Comparison of ENCODE assay signal across 9 cellular contexts in the genomic region with DNA sequence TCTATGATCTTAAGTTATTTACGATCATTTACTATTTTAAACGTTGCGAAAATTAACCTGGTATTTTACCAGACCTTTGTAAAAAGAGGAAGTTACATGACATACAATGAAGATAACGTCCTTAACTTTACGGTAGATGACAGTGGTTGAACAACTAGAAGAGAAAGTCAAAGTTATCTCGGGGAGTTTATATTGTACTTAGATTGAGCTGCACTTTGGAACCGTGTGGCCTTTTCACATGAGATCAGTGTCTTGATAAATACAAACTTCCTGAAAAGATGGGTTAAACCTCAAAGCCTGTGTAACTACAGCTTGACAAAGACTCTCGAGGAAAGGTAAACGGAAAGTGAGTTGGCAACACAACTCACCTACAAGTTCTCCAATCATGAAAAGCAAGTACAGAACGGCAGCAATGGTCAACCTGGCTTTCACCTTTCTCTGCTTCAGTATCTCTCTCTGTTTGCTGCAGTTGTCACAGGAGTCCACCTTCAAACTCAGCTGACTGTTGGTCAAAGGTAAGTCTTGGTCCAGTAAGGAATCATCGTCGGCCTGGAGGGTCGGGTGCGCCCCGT. TPM values are rescaled to one million over a fixed set of nuclear protein-coding genes. Genes with fewer than 3 reads are reported as not detected.
DNase-seq lines count a peak whose midpoint lies in the region; ATAC-seq and TF ChIP-seq lines count a peak whose summit lies in the region.
"Had no signal": no experiment of that assay in that cellular context is flagged by ENCODE, and none has a peak within 500 bp of the region (broad histone marks: within the 10 kb centered on the region; RNA-seq: fewer than 3 reads in every experiment).

No MANE protein-coding gene starts in this region.

- in situ Hi-C loops in astrocyte of the spinal cord (cut with HindIII; ENCODE audit: low sequenced_read_pairs) = no loop called here

- POLR2A ChIA-PET in AG04450 (lab: Yijun Ruan, JAX) = no interaction called here

- no peak for DNase-seq in AG04450 (ENCODE audit: low read depth, low spot score)
- DNase-seq in MG63 = no peak
- DNase-seq in astrocyte of the spinal cord (ENCODE audit: low read depth, low spot score) = peak; percentile 22
- no peak for DNase-seq in suprapubic skin (ENCODE audit: low spot score in 2 of 2)
- no peak for DNase-seq in effector CD4-positive, alpha-beta T cell

- CTCF ChIA-PET in AG04450 (lab: Charles Lee) = interaction anchor here (0.8 kb wide), 2 partner anchors 62 to 90 kb away, joined by 4 read pairs; no protein-coding TSS in a partner anchor

- WGBS in suprapubic skin = 10% methylated on average over 15 of the region's 15 CpGs

- ATAC-seq in GM19023 (IDR thresholded peaks at IDR 0.05; ENCODE audit: unreplicated experiment) (peak; percentile 8), HG03045 (IDR thresholded peaks at IDR 0.05; ENCODE audit: unreplicated experiment) (no peak)

- no peak for TF ChIP-seq EP300 in suprapubic skin (IDR thresholded peaks at IDR 0.05)

- peaks cover 20% of the 10 kb centered on the region for H3K4me1 ChIP-seq in suprapubic skin

- H3K9me3 ChIP-seq in AG04450 (ENCODE audit: control insufficient read depth, insufficient read depth, low read length) (no peaks in the 10 kb centered on the region; the same call in 1 of the 2 replicates), MG63 (no peaks in the 10 kb centered on the region), suprapubic skin (no peaks in the 10 kb centered on the region)

- H3K27me3 ChIP-seq in AG04450 (ENCODE audit: control insufficient read depth, insufficient read depth, low read length) (no peaks in the 10 kb centered on the region), MG63 (no peaks in the 10 kb centered on the region), layer of hippocampus (ENCODE audit: control insufficient read depth, insufficient read depth, low read length) (no peaks in the 10 kb centered on the region), suprapubic skin (no peaks in the 10 kb centered on the region)

- H3K4me3 ChIP-seq in AG04450 (ENCODE audit: low read depth, low read length) (peak overlapping the region; percentile 73), MG63 (peak overlapping the region; percentile 62), astrocyte of the spinal cord (ENCODE audit: low read depth, low read length) (peak overlapping the region; percentile 70), suprapubic skin (peak overlapping the region; percentile 66)

- H3K36me3 ChIP-seq in MG63 (no peaks in the 10 kb centered on the region), suprapubic skin (peaks cover under 1% of the 10 kb centered on the region)

- TF ChIP-seq CTCF in AG04450 (IDR thresholded peaks at IDR 0.05; ENCODE audit: low read depth, low read length) (no peak), astrocyte of the spinal cord (IDR thresholded peaks at IDR 0.05; ENCODE audit: low read depth, low read length) (no peak), suprapubic skin (IDR thresholded peaks at IDR 0.05) (no peak)

- TF ChIP-seq POLR2A in suprapubic skin (IDR thresholded peaks at IDR 0.05) = no peak

- H3K27ac ChIP-seq in AG04450 (ENCODE audit: low read depth, low read length) (no peak overlapping the region), layer of hippocampus (ENCODE audit: low read depth, low read length) (peak overlapping the region; percentile 90), suprapubic skin (peak overlapping the region; percentile 81)
- H3K27ac ChIP-seq: HL-60 had no signal

RNA-seq across cellular contexts. Expression of gene SLC30A4, which starts 0.9 kb away (rescaled TPM):
- 3.9 and 5.1 TPM in 2 replicates for polyA plus RNA-seq in AG04450 (2011; rRNA removed)
- polyA minus RNA-seq in AG04450 (2011; rRNA and poly(A)+ RNA removed) = 9.4 and 11.0 TPM in 2 replicates
- total RNA-seq in MG63 (2014; rRNA removed; shearing (Covaris generic); ENCODE audit: low replicate concordance) = 4.3 and 5.1 TPM in 2 replicates
- total RNA-seq in suprapubic skin = 1 to 10 TPM; 4.1 to 7.9 (median 5.4) TPM
